In genomic region chr1:55477953-55478352, GRCh38 we compare ENCODE assay signal across 19 cellular contexts.
"Had no signal": no experiment of that assay in that cellular context is flagged by ENCODE, and none has a peak within 500 bp of the region (broad histone marks: within the 10 kb centered on the region; RNA-seq: fewer than 3 reads in every experiment).

No MANE protein-coding gene starts in this region.

- H3K36me3 ChIP-seq: esophagus squamous epithelium, left lung, neutrophil, prostate gland, right atrium auricular region, stomach, thyroid gland had no signal

- H3K4me2 ChIP-seq: smooth muscle cell had no signal

- H3K9me3 ChIP-seq: esophagus squamous epithelium, left lung, neutrophil, prostate gland, right atrium auricular region, stomach, thyroid gland had no signal

- H3K27me3 ChIP-seq: esophagus squamous epithelium, left lung, right atrium auricular region, thyroid gland had no signal

- H3K27ac Mint-ChIP-seq: naive thymus-derived CD4-positive, alpha-beta T cell; nephron progenitor cell; type B pancreatic cell had no signal

- H3K4me3 Mint-ChIP-seq: naive thymus-derived CD4-positive, alpha-beta T cell; nephron progenitor cell; type B pancreatic cell had no signal

- ATAC-seq: left cardiac atrium; naive thymus-derived CD4-positive, alpha-beta T cell had no signal

- H3K4me1 ChIP-seq: prostate gland had no signal

- DNase-seq: effector memory CD4-positive, alpha-beta T cell; esophagus squamous epithelium; left cardiac atrium; left lung; naive thymus-derived CD4-positive, alpha-beta T cell; nephron progenitor cell; stimulated activated CD4-positive, alpha-beta T cell treated with anti-CD3 and anti-CD28 coated beads, Interleukin-12 subunit alpha, Interleukin-12 subunit beta, amount 100 ng/mL, for 4 hours; stimulated activated CD4-positive, alpha-beta T cell treated with anti-CD3 and anti-CD28 coated beads, Interleukin-1b, Interleukin-23, amount 100 ng/mL, for 48 hours; stimulated activated CD4-positive, alpha-beta T cell treated with anti-CD3 and anti-CD28 coated beads, Interleukin-4, amount 100 ng/mL, for 1 hour; stimulated activated CD8-positive, alpha-beta memory T cell treated with anti-CD3 and anti-CD28 coated beads, Interleukin-4, amount 100 ng/mL, for 48 hours; stimulated activated naive CD4-positive, alpha-beta T cell treated with Interleukin-2 at 50 U/mL for 16 hours; stomach had no signal

- H3K4me3 ChIP-seq: coronary artery, esophagus squamous epithelium, left lung, prostate gland, right atrium auricular region, smooth muscle cell, stomach, thyroid gland had no signal

- H3K36me3 Mint-ChIP-seq: naive thymus-derived CD4-positive, alpha-beta T cell; type B pancreatic cell had no signal

- H3K27ac ChIP-seq: coronary artery, esophagus squamous epithelium, left lung, neutrophil, prostate gland, right atrium auricular region, stomach, thyroid gland had no signal
